In the genomic region with DNA sequence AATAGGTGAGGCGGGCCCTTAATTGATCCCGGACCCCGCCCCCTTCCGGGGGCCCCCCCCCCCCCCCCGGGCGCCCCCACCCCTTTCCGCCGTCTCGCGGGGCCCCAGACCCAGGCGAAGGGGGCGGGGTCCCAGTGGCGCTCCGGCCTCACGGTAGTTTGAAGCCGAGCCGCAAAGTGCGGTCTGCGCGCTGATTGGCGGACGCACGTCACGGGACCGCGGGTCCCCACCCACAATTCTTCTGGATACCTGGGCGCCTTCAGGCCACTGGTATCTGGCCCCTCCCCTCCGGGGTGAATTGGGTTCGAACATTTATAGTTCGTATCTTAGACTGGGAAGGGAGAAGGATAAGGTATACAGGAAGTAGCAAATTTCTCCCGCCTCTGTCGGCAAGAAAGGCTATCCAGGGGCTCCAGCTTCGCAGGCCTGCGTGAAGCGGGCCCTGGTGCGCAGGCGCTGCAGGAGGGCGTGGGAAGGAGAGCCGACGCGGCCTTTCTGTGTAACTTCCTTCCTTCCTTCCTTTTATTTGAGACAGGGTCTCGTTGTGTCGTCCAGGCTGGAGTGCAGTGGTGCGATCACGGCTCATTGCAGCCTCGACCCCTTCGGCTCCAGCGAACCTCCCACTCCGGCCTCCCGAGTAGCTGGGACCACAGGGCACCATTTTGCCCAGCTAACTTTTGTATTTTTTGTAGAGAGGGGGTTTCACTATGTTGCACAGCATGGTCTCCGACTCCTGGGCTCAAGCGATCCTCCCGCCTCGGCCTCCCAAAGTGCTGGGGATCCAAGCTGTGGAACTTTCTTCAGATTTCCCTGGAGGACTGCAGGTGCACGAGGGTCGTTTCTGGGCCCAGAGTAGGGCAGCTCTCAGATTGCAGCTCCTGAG, we compare ENCODE assay signal across 8 cellular contexts. TPM values are rescaled to one million over a fixed set of nuclear protein-coding genes. Genes with fewer than 3 reads are reported as not detected.
A peak's percentile ranks its signal among the peaks of the same experiment; 100 is the strongest.
DNase-seq lines count a peak whose midpoint lies in the region; ATAC-seq and TF ChIP-seq lines count a peak whose summit lies in the region.

No MANE protein-coding gene starts in this region.

- TF ChIP-seq POLR2A in IMR-90 (IDR thresholded peaks at IDR 0.05; ENCODE audit: low read depth, low read length) = no peak

- H2BK15ac ChIP-seq in IMR-90 (ENCODE audit: low read depth, low read length) = peak overlapping the region; percentile 17; the same call in 1 of the 3 replicates

- ATAC-seq in GM21529 (IDR thresholded peaks at IDR 0.05; ENCODE audit: unreplicated experiment) (peak; percentile 81), IMR-90 (ENCODE audit: low read depth) (peak; percentile 86)

- H3K4me3 ChIP-seq in IMR-90 (ENCODE audit: insufficient read depth, low read depth, low read length) (peak overlapping the region; percentile 62), OCI-LY7 (ENCODE audit: low read depth, low read length, poor library complexity, severe bottlenecking) (peak overlapping the region; percentile 83), epithelial cell of proximal tubule (ENCODE audit: low read depth, low read length) (peak overlapping the region; percentile 69)

- DNase-seq in DMS 273 treated with DMSO at 0.1 percent for 48 hours (lab: John Stamatoyannopoulos, UW) (peak; percentile 92), IMR-90 (peak; percentile 90), OCI-LY7 (ENCODE audit: low spot score) (peak; percentile 98), activated T-cell treated with anti-CD3 and anti-CD28 coated beads for 4 hours (peak; percentile 95), epithelial cell of proximal tubule (ENCODE audit: low read depth) (peak; percentile 45), mucosa of gallbladder (ENCODE audit: low spot score) (peak; percentile 98)
- DNase-seq in stimulated activated CD8-positive, alpha-beta memory T cell treated with anti-CD3 and anti-CD28 coated beads, Interleukin-4, amount 100 ng/mL, for 24 hours (ENCODE audit: low read depth) = peak; percentile 97

- H3K56ac ChIP-seq in IMR-90 (ENCODE audit: extremely low read depth, insufficient read depth, low read length) = 0 out of 2 replicates have a peak overlapping the region, but pooled peaks have one; percentile 12

- WGBS in IMR-90 (ENCODE audit: extremely low coverage in 2 of 2, insufficient read length in 1 of 2), 2 experiments = 8% methylated on average over 15 of the region's 56 CpGs; no CpG with 5 or more reads in 1 of the 2 experiments

- no peak; the same call in 1 of the 2 replicates for TF ChIP-seq RAD21 in IMR-90 (IDR thresholded peaks at IDR 0.05; ENCODE audit: low read length)

- intact Hi-C loops in IMR-90 (cut with micrococcal nuclease) (no loop called here), OCI-LY7 (cut with micrococcal nuclease; ENCODE audit: unreplicated experiment) (loop anchor here (1.0 to 2.0 kb wide), 4 partner anchors 31 to 167 kb away; a partner anchor contains a TSS)

- H3K36me3 ChIP-seq in IMR-90 (ENCODE audit: control insufficient read depth, insufficient read depth, low read length) = peaks cover 6% of the 10 kb centered on the region
- H3K36me3 ChIP-seq in OCI-LY7 (ENCODE audit: insufficient read depth, low read length) = peaks cover 40% of the 10 kb centered on the region

- POLR2A ChIA-PET in IMR-90 (lab: Charles Lee; ENCODE audit: unreplicated experiment) = no interaction called here
- POLR2A ChIA-PET in OCI-LY7 (lab: Charles Lee) = interaction anchor here (0.6 to 3.8 kb wide), 8 partner anchors 9 to 166 kb away, joined by 3 to 50 read pairs (median 4); a partner anchor contains a TSS

- peak overlapping the region; percentile 68; the same call in 1 of the 2 replicates for H3K14ac ChIP-seq in IMR-90 (replicated peaks; ENCODE audit: low read depth, low read length)

- peak overlapping the region; percentile 84 for H3K4me2 ChIP-seq in IMR-90 (ENCODE audit: low read depth, low read length)
- peak overlapping the region; percentile 97 for H3K4me2 ChIP-seq in OCI-LY7 (ENCODE audit: low read length)

- H4K8ac ChIP-seq in IMR-90 (ENCODE audit: low read depth in 2 of 2, low read length in 2 of 2) = peak overlapping the region; percentile 93 to 96

- H2BK120ac ChIP-seq in IMR-90 (ENCODE audit: low read depth, low read length) = peak overlapping the region; percentile 77

- H3K9me2 ChIP-seq in OCI-LY7 (ENCODE audit: insufficient read depth, low read length) = no peaks in the 10 kb centered on the region

- peak overlapping the region; percentile 82 for H3K4ac ChIP-seq in IMR-90 (ENCODE audit: low read depth, low read length)

- no peaks in the 10 kb centered on the region for H3K27me3 ChIP-seq in IMR-90 (ENCODE audit: control insufficient read depth, insufficient read depth, low read length)

- peak overlapping the region; percentile 55 for H3K9ac ChIP-seq in IMR-90 (ENCODE audit: low read depth, low read length)

- H4K20me1 ChIP-seq in IMR-90 (ENCODE audit: insufficient read depth, low read length) (peaks cover 29% of the 10 kb centered on the region; the same call in 1 of the 2 replicates), OCI-LY7 (ENCODE audit: insufficient read depth, low read length) (peaks cover 34% of the 10 kb centered on the region)

- in situ Hi-C loops in IMR-90 (cut with MboI; ENCODE audit: low sequenced_read_pairs) = no loop called here

- no peak overlapping the region; the same call in 1 of the 2 replicates for H3K18ac ChIP-seq in IMR-90 (ENCODE audit: low read depth, low read length)

- H3K27ac ChIP-seq in IMR-90 (ENCODE audit: insufficient read depth, low read length) = peak overlapping the region; percentile 71
- peak overlapping the region; percentile 72 for H3K27ac ChIP-seq in OCI-LY7 (ENCODE audit: low read depth, low read length, poor library complexity, severe bottlenecking)

- peak overlapping the region; percentile 85 for H4K5ac ChIP-seq in IMR-90 (ENCODE audit: low read depth, low read length)

- H2BK20ac ChIP-seq in IMR-90 (ENCODE audit: low read depth, low read length) = peak overlapping the region; percentile 36; the same call in 1 of the 2 replicates

- no peak overlapping the region for H3K23ac ChIP-seq in IMR-90 (ENCODE audit: low read depth, low read length)

- no peaks in the 10 kb centered on the region; the same call in 1 of the 2 replicates for H3K9me1 ChIP-seq in IMR-90 (ENCODE audit: insufficient read depth, low read length)

- H2BK5ac ChIP-seq in IMR-90 (ENCODE audit: low read depth, low read length, poor library complexity, severe bottlenecking) = peak overlapping the region; percentile 59

- peak overlapping the region; percentile 74 for H4K91ac ChIP-seq in IMR-90 (ENCODE audit: insufficient read depth, low read depth, low read length)

- H3K79me2 ChIP-seq in OCI-LY7 (ENCODE audit: insufficient read depth, low read depth, low read length) = peaks cover 52% of the 10 kb centered on the region

- dilution Hi-C loops in IMR-90 (cut with HindIII; ENCODE audit: low sequenced_read_pairs, unreplicated experiment) = no loop called here

- no peak for TF ChIP-seq CTCF in IMR-90 (conservative IDR thresholded peaks at IDR 0.05; ENCODE audit: low read depth, low read length)
- no peak for TF ChIP-seq CTCF in OCI-LY7 (conservative IDR thresholded peaks at IDR 0.05; ENCODE audit: low read length)
- TF ChIP-seq CTCF in epithelial cell of proximal tubule (conservative IDR thresholded peaks at IDR 0.05; ENCODE audit: low read depth, low read length) = no peak

- CTCF ChIA-PET in IMR-90 (lab: Yijun Ruan, JAX) (no interaction called here), OCI-LY7 (lab: Charles Lee; ENCODE audit: unreplicated experiment) (interaction anchor here (0.9 kb wide), 1 partner anchor 168 kb away, joined by 4 read pairs; no protein-coding TSS in a partner anchor)

- peak overlapping the region; percentile 36; the same call in 1 of the 2 replicates for H2AK5ac ChIP-seq in IMR-90 (ENCODE audit: low read depth, low read length)

- peak overlapping the region; percentile 90 for H2AK9ac ChIP-seq in IMR-90 (replicated peaks; ENCODE audit: low read depth, low read length, poor library complexity)

- peak overlapping the region; percentile 89 for H2AFZ ChIP-seq in IMR-90 (replicated peaks; ENCODE audit: low read length, poor library complexity)
- peak overlapping the region; percentile 65 for H2AFZ ChIP-seq in OCI-LY7 (ENCODE audit: low read length)

- H3K9me3 ChIP-seq in IMR-90 (ENCODE audit: control insufficient read depth, insufficient read depth, low read length) (no peaks in the 10 kb centered on the region), OCI-LY7 (ENCODE audit: low read length) (no peaks in the 10 kb centered on the region; the same call in 1 of the 2 replicates)

- BruUV-seq in IMR-90 (replicated peaks; lab: Mats Ljungman, UMichigan) (no TSS peak), OCI-LY7 (replicated peaks; lab: Mats Ljungman, UMichigan) (TSS peak; percentile 93)

- peaks cover 16 to 31% of the 10 kb centered on the region in 2 experiments for H3K79me1 ChIP-seq in IMR-90 (ENCODE audit: low read depth in 1 of 2, low read length in 2 of 2)

- H3K4me1 ChIP-seq in IMR-90 (ENCODE audit: control insufficient read depth, insufficient read depth, low read length) (peaks cover 5% of the 10 kb centered on the region), OCI-LY7 (ENCODE audit: insufficient read depth, low read length, poor library complexity, severe bottlenecking) (peaks cover 36% of the 10 kb centered on the region)

TF ChIP-seq in IMR-90, 13 proteins besides CTCF, POLR2A, EP300 and RAD21 (continues in another document):
- no peak for TF ChIP-seq BHLHE40 (IDR thresholded peaks at IDR 0.05; ENCODE audit: low read depth, low read length)
- TF ChIP-seq, protein P1, sequence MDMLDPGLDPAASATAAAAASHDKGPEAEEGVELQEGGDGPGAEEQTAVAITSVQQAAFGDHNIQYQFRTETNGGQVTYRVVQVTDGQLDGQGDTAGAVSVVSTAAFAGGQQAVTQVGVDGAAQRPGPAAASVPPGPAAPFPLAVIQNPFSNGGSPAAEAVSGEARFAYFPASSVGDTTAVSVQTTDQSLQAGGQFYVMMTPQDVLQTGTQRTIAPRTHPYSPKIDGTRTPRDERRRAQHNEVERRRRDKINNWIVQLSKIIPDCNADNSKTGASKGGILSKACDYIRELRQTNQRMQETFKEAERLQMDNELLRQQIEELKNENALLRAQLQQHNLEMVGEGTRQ (IDR thresholded peaks at IDR 0.05; ENCODE audit: low read depth, low read length) = peak; percentile 95
- no peak for TF ChIP-seq RFX5 (IDR thresholded peaks at IDR 0.05; ENCODE audit: low read depth, low read length)

RNA-seq across cellular contexts. Expression of a gene that starts 0.6 kb away (rescaled TPM):
- total RNA-seq in IMR-90 (2012; rRNA removed) (55.2 and 234 TPM in 2 replicates), OCI-LY7 (2022) (492 and 532 TPM in 2 replicates), epithelial cell of proximal tubule (376 and 475 TPM in 2 replicates), mucosa of gallbladder (191 TPM)
- polyA plus RNA-seq in IMR-90 (2012; rRNA removed) = 136 and 155 TPM in 2 replicates
- 56.5 and 68.4 TPM in 2 replicates for polyA plus RNA-seq in IMR-90 (2012; cell fraction: cytosol; rRNA removed)
- polyA plus RNA-seq in IMR-90 (2012; cell fraction: nucleus; rRNA removed; ENCODE audit: low replicate concordance) = 44.9 and 118 TPM in 2 replicates
- 264 and 349 TPM in 2 replicates for total RNA-seq in OCI-LY7 (2014; rRNA removed; shearing (Covaris generic))

RNA-seq across cellular contexts. Expression of a gene that starts 36.0 kb away (rescaled TPM):
- total RNA-seq in IMR-90 (2012; rRNA removed) = 28.7 and 55.5 TPM in 2 replicates
- polyA plus RNA-seq in IMR-90 (2012; rRNA removed) = 5.8 and 6.7 TPM in 2 replicates
- 2.3 and 3.9 TPM in 2 replicates for polyA plus RNA-seq in IMR-90 (2012; cell fraction: cytosol; rRNA removed)
- polyA plus RNA-seq in IMR-90 (2012; cell fraction: nucleus; rRNA removed; ENCODE audit: low replicate concordance) = 2.6 and 10.5 TPM in 2 replicates
- 39.1 and 53.2 TPM in 2 replicates for total RNA-seq in OCI-LY7 (2014; rRNA removed; shearing (Covaris generic))
- total RNA-seq in OCI-LY7 (2022) = 61.7 and 68.6 TPM in 2 replicates
- total RNA-seq in epithelial cell of proximal tubule = 12.5 and 19.5 TPM in 2 replicates
- total RNA-seq in mucosa of gallbladder = 41.0 TPM

Comparison
In these comparisons a context has a peak if more than half of its experiments do, and no peak if none do; other contexts are left out.
1. Peak in every context shown above with its lines: DNase-seq, ATAC-seq, H3K4me3 ChIP-seq and H3K27ac ChIP-seq.
2. DNase-seq: peak in every context shown above with its lines; median percentile 98 in OCI-LY7; 98 in mucosa of gallbladder; 97 in stimulated activated CD8-positive, alpha-beta memory T cell treated with anti-CD3 and anti-CD28 coated beads, Interleukin-4, amount 100 ng/mL, for 24 hours; 95 in activated T-cell treated with anti-CD3 and anti-CD28 coated beads for 4 hours; 92 in DMS 273 treated with DMSO at 0.1 percent for 48 hours; 90 in IMR-90; 45 in epithelial cell of proximal tubule.